In the genomic region with DNA sequence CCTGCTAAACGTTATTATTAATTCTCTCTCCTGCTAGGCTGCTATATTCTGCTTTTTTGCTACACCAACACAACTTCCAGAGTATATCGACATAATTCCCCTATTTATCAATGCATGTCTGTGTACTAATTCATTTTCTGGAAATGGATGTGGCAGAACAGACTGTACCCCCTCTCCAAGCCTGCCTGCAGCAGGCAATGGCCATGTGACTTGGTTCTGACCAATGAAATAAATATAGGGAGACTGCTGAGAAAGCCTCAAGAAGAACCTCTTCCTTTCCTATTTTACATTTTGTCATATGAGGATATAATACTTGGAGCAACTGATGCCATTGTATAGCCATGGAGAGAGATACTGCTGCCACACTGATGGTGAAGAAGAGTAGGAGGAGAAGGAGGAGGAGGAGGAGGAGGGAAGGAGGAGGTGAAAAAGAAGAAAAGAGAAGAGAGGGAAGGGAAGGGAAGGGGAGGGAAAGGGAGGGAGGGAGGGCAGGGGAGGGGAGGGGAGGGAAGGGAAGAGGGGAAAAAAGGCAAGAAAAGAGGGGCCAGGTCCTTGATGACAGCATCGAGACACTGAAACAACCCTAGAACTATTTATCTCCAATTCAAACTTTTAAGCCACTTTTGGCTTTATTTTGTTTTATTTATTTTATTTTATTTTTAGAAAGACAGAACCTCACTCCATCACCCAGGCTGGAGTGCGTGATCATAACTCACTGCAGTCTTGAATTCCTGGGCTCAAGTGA, we compare ENCODE assay signal across 1 cellular context.
TF ChIP-seq lines count a peak whose summit lies in the region.

No MANE protein-coding gene starts in this region.

TF ChIP-seq in GM23338, 12 proteins besides CTCF, POLR2A, EP300 and RAD21 (continued from another document):
- TF ChIP-seq, protein P1, sequence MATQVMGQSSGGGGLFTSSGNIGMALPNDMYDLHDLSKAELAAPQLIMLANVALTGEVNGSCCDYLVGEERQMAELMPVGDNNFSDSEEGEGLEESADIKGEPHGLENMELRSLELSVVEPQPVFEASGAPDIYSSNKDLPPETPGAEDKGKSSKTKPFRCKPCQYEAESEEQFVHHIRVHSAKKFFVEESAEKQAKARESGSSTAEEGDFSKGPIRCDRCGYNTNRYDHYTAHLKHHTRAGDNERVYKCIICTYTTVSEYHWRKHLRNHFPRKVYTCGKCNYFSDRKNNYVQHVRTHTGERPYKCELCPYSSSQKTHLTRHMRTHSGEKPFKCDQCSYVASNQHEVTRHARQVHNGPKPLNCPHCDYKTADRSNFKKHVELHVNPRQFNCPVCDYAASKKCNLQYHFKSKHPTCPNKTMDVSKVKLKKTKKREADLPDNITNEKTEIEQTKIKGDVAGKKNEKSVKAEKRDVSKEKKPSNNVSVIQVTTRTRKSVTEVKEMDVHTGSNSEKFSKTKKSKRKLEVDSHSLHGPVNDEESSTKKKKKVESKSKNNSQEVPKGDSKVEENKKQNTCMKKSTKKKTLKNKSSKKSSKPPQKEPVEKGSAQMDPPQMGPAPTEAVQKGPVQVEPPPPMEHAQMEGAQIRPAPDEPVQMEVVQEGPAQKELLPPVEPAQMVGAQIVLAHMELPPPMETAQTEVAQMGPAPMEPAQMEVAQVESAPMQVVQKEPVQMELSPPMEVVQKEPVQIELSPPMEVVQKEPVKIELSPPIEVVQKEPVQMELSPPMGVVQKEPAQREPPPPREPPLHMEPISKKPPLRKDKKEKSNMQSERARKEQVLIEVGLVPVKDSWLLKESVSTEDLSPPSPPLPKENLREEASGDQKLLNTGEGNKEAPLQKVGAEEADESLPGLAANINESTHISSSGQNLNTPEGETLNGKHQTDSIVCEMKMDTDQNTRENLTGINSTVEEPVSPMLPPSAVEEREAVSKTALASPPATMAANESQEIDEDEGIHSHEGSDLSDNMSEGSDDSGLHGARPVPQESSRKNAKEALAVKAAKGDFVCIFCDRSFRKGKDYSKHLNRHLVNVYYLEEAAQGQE (IDR thresholded peaks at IDR 0.05; ENCODE audit: unreplicated experiment): no peak
- TF ChIP-seq, protein P2, sequence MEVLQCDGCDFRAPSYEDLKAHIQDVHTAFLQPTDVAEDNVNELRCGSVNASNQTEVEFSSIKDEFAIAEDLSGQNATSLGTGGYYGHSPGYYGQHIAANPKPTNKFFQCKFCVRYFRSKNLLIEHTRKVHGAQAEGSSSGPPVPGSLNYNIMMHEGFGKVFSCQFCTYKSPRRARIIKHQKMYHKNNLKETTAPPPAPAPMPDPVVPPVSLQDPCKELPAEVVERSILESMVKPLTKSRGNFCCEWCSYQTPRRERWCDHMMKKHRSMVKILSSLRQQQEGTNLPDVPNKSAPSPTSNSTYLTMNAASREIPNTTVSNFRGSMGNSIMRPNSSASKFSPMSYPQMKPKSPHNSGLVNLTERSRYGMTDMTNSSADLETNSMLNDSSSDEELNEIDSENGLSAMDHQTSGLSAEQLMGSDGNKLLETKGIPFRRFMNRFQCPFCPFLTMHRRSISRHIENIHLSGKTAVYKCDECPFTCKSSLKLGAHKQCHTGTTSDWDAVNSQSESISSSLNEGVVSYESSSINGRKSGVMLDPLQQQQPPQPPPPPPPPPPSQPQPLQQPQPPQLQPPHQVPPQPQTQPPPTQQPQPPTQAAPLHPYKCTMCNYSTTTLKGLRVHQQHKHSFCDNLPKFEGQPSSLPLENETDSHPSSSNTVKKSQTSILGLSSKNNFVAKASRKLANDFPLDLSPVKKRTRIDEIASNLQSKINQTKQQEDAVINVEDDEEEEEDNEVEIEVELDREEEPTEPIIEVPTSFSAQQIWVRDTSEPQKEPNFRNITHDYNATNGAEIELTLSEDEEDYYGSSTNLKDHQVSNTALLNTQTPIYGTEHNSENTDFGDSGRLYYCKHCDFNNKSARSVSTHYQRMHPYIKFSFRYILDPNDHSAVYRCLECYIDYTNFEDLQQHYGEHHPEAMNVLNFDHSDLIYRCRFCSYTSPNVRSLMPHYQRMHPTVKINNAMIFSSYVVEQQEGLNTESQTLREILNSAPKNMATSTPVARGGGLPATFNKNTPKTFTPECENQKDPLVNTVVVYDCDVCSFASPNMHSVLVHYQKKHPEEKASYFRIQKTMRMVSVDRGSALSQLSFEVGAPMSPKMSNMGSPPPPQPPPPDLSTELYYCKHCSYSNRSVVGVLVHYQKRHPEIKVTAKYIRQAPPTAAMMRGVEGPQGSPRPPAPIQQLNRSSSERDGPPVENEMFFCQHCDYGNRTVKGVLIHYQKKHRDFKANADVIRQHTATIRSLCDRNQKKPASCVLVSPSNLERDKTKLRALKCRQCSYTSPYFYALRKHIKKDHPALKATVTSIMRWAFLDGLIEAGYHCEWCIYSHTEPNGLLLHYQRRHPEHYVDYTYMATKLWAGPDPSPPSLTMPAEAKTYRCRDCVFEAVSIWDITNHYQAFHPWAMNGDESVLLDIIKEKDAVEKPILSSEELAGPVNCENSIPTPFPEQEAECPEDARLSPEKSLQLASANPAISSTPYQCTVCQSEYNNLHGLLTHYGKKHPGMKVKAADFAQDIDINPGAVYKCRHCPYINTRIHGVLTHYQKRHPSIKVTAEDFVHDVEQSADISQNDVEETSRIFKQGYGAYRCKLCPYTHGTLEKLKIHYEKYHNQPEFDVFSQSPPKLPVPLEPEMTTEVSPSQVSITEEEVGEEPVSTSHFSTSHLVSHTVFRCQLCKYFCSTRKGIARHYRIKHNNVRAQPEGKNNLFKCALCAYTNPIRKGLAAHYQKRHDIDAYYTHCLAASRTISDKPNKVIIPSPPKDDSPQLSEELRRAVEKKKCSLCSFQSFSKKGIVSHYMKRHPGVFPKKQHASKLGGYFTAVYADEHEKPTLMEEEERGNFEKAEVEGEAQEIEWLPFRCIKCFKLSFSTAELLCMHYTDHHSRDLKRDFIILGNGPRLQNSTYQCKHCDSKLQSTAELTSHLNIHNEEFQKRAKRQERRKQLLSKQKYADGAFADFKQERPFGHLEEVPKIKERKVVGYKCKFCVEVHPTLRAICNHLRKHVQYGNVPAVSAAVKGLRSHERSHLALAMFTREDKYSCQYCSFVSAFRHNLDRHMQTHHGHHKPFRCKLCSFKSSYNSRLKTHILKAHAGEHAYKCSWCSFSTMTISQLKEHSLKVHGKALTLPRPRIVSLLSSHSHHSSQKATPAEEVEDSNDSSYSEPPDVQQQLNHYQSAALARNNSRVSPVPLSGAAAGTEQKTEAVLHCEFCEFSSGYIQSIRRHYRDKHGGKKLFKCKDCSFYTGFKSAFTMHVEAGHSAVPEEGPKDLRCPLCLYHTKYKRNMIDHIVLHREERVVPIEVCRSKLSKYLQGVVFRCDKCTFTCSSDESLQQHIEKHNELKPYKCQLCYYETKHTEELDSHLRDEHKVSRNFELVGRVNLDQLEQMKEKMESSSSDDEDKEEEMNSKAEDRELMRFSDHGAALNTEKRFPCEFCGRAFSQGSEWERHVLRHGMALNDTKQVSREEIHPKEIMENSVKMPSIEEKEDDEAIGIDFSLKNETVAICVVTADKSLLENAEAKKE (CRISPR knock-in tag; IDR thresholded peaks at IDR 0.05): no peak
- no peak for TF ChIP-seq EZH2 (IDR thresholded peaks at IDR 0.05; ENCODE audit: low read depth, unreplicated experiment)
- no peak for TF ChIP-seq CREB1 (CRISPR knock-in tag; IDR thresholded peaks at IDR 0.05; ENCODE audit: low read depth)
- no peak for TF ChIP-seq NANOG (IDR thresholded peaks at IDR 0.05; ENCODE audit: borderline replicate concordance)
- TF ChIP-seq STAT1 (IDR thresholded peaks at IDR 0.05; ENCODE audit: unreplicated experiment): no peak
TF ChIP-seq in GM23338: peak in this region for 0.
